ENCODE assay signal across 11 cellular contexts in the genomic region with DNA sequence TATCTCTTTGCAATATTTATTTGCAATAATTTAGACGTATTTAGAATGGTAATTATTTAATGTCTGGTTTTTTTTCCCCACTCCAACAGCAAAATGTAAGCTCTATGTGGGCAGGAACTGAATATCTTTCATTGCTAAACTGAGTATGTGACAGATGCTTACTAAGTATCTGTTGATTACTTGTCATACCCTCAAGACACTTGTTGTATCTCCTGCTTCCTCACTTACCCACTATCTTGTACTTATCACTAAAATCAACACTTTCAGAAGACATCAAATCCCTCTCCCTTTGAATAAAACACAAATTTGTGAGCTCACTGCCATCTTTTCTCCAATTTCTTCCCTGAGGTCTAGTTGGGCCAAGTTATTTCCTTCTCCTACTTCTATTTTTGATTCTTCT. TPM values are rescaled to one million over a fixed set of nuclear protein-coding genes. Genes with fewer than 3 reads are reported as not detected.
"Had no signal": no experiment of that assay in that cellular context is flagged by ENCODE, and none has a peak within 500 bp of the region (broad histone marks: within the 10 kb centered on the region; RNA-seq: fewer than 3 reads in every experiment).

No MANE protein-coding gene starts in this region.

- H3K9me3 Mint-ChIP-seq: WTC11 had no signal

- H3K27ac ChIP-seq: brain microvascular endothelial cell, neutrophil, tibial artery, uterus had no signal

- H3K4me1 Mint-ChIP-seq: WTC11 had no signal

- H3K4me3 ChIP-seq: tibial artery, uterus had no signal

- H3K27me3 ChIP-seq: brain microvascular endothelial cell, neutrophil, tibial artery, uterus had no signal

- H3K36me3 ChIP-seq: uterus had no signal

- H3K4me1 ChIP-seq: tibial artery, uterus had no signal

- ATAC-seq: esophagus mucosa, WTC11 had no signal

- H3K27ac Mint-ChIP-seq: mesothelial cell of epicardium, WTC11 had no signal

- H3K4me3 Mint-ChIP-seq: mesothelial cell of epicardium, WTC11 had no signal

- H3K9me3 ChIP-seq: neutrophil, tibial artery, uterus had no signal

- DNase-seq: brain microvascular endothelial cell; cerebellar nuclear complex; hippocampal formation; stimulated activated CD4-positive, alpha-beta T cell treated with anti-CD3 and anti-CD28 coated beads, Interleukin-15, amount 100 ng/mL, for 24 hours; tibial artery; uterus had no signal

RNA-seq across cellular contexts. Expression of a gene that starts 30.7 kb away (rescaled TPM):
- total RNA-seq: glomerular endothelial cell had no signal
